20 cellular contexts compared by ENCODE assay signal in the genomic region with DNA sequence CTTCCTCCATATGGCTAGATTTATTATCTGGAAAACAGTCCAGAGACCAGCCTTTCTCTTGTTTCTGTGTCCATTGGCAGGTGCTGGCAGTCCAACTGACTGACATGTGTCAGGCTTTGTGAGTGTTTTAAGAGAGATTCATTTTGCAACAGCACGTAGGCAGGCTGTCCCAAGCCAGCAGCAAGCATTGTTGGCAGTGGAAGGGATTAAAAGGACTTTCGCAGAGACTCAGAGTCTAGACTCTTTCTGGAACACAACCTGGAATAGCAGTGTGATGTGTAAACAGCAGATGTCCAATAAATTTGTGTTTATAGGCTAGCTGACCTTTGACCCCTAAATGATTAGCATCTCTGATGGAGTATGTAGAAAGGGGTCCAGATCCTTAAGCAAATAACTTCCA.
DNase-seq lines count a peak whose midpoint lies in the region; ATAC-seq, FAIRE-seq and TF ChIP-seq lines count a peak whose summit lies in the region.
"Had no signal": no experiment of that assay in that cellular context is flagged by ENCODE, and none has a peak within 500 bp of the region (broad histone marks: within the 10 kb centered on the region; RNA-seq: fewer than 3 reads in every experiment).

No MANE protein-coding gene starts in this region.

- POLR2A ChIA-PET in PC-3 (lab: Charles Lee; ENCODE audit: unreplicated experiment) = no interaction called here

- H4K20me1 ChIP-seq in PC-3 (ENCODE audit: low read length) (no peaks in the 10 kb centered on the region), MM.1S (ENCODE audit: insufficient read depth, low read length) (no peaks in the 10 kb centered on the region)

- H3K79me2 ChIP-seq in PC-3 (ENCODE audit: low read length) (no peaks in the 10 kb centered on the region), MM.1S (ENCODE audit: low read length) (no peaks in the 10 kb centered on the region)

- no peaks in the 10 kb centered on the region for H3K9me3 ChIP-seq in right atrium auricular region
- H3K9me3 ChIP-seq in skeletal muscle tissue (ENCODE audit: control insufficient read depth in 3 of 3, low read length in 3 of 3) = no peaks in the 10 kb centered on the region
- H3K9me3 ChIP-seq in PC-3 (ENCODE audit: low read length) = no peaks in the 10 kb centered on the region
- no peaks in the 10 kb centered on the region for H3K9me3 ChIP-seq in MM.1S (replicated peaks; ENCODE audit: insufficient read depth, low read length)
- H3K9me3 ChIP-seq: Peyer's patch, SJCRH30 had no signal

- H3K27me3 ChIP-seq in right atrium auricular region (no peaks in the 10 kb centered on the region), skeletal muscle tissue (ENCODE audit: control insufficient read depth in 3 of 3, insufficient read depth in 3 of 3, low read length in 3 of 3) (no peaks in the 10 kb centered on the region), PC-3 (ENCODE audit: low read length) (no peaks in the 10 kb centered on the region), MM.1S (replicated peaks; ENCODE audit: insufficient read depth, low read length) (no peaks in the 10 kb centered on the region)
- H3K27me3 ChIP-seq: Peyer's patch, SJCRH30 had no signal

- no peak overlapping the region for H3K27ac ChIP-seq in right atrium auricular region
- H3K27ac ChIP-seq in skeletal muscle tissue (ENCODE audit: low read depth, low read length) = peak overlapping the region; percentile 36
- no peak overlapping the region for H3K27ac ChIP-seq in PC-3 (ENCODE audit: low read length)
- no peak overlapping the region for H3K27ac ChIP-seq in MM.1S (ENCODE audit: low read length)
- H3K27ac ChIP-seq: C4-2B, GM23248, Peyer's patch, SJCRH30 had no signal

- CTCF ChIA-PET in PC-3 (lab: Charles Lee) = no interaction called here

- intact Hi-C loops in Right ventricle myocardium superior (cut with DNase I) (no loop called here), left colon (cut with DNase I, micrococcal nuclease) (no loop called here), PC-3 (cut with micrococcal nuclease) (no loop called here)

- H3K9me2 ChIP-seq in PC-3 (replicated peaks; ENCODE audit: low read length) (no peaks in the 10 kb centered on the region), MM.1S (replicated peaks; ENCODE audit: insufficient read depth, low read length) (no peaks in the 10 kb centered on the region)

- H3K4me3 ChIP-seq in right atrium auricular region = no peak overlapping the region
- no peak overlapping the region for H3K4me3 ChIP-seq in skeletal muscle tissue (ENCODE audit: low read length in 3 of 3)
- H3K4me3 ChIP-seq in PC-3 (ENCODE audit: low read length) = no peak overlapping the region
- no peak overlapping the region for H3K4me3 ChIP-seq in MM.1S (ENCODE audit: low read length)
- H3K4me3 ChIP-seq: GM23248, Peyer's patch, SJCRH30 had no signal

- H3K4me2 ChIP-seq in PC-3 (ENCODE audit: low read length) = no peak overlapping the region
- no peak overlapping the region for H3K4me2 ChIP-seq in MM.1S (ENCODE audit: low read depth, low read length)

- DNase-seq in Right ventricle myocardium superior = no peak
- DNase-seq in right atrium auricular region (ENCODE audit: low spot score) = no peak
- peak; percentile 89 for DNase-seq in NCI-H82 (lab: John Stamatoyannopoulos, UW)
- no peak for DNase-seq in left colon
- DNase-seq in PC-3 = no peak
- DNase-seq in HTR-8/SVneo (ENCODE audit: insufficient read length, low spot score) = no peak
- no peak for DNase-seq in MM.1S
- DNase-seq: DMS79; GM23248; H9; HFFc6; KBM-7; NCI-H1105; NCI-H2081 treated with DMSO at 0.1 percent for 48 hours; NK-92 treated with Interleukin-12 subunit alpha and Interleukin-12 subunit beta, amount 100 ng/mL, for 24 hours; Peyer's patch; SJCRH30 had no signal

- H2AFZ ChIP-seq in PC-3 (ENCODE audit: low read length) = no peak overlapping the region
- no peak overlapping the region for H2AFZ ChIP-seq in MM.1S (ENCODE audit: low read length)
- H2AFZ ChIP-seq: GM23248 had no signal

- peak; percentile 42 for ATAC-seq in Right ventricle myocardium superior (ENCODE audit: poor library complexity)
- peak; percentile 15 for ATAC-seq in left colon
- ATAC-seq in PC-3 = no peak

- no peaks in the 10 kb centered on the region for H3F3A ChIP-seq in PC-3 (ENCODE audit: low read length, unreplicated experiment)
- no peaks in the 10 kb centered on the region for H3F3A ChIP-seq in MM.1S (ENCODE audit: insufficient read depth, low read length)

- H3K4me1 ChIP-seq in right atrium auricular region (peaks cover 0 to 15% of the 10 kb centered on the region in 2 donors), skeletal muscle tissue (ENCODE audit: control insufficient read depth in 3 of 3, insufficient read depth in 3 of 3, low read length in 3 of 3) (peaks cover 28 to 43% (median 39%) of the 10 kb centered on the region in 3 donors), PC-3 (ENCODE audit: insufficient read depth, low read length) (peaks cover 3% of the 10 kb centered on the region; the same call in 1 of the 2 replicates), MM.1S (ENCODE audit: low read length) (no peaks in the 10 kb centered on the region)
- H3K4me1 ChIP-seq: SJCRH30 had no signal

- BruUV-seq in PC-3 (replicated peaks; lab: Mats Ljungman, UMichigan) = no TSS peak

- no peak for FAIRE-seq in HTR-8/SVneo (lab: Jason Lieb, UNC)
- FAIRE-seq: D721Med had no signal

- TF ChIP-seq CTCF in right atrium auricular region (IDR thresholded peaks at IDR 0.05) = no peak
- TF ChIP-seq CTCF in PC-3 (conservative IDR thresholded peaks at IDR 0.05; ENCODE audit: low read depth, low read length) = no peak
- TF ChIP-seq CTCF in MM.1S (IDR thresholded peaks at IDR 0.05; ENCODE audit: low read length) = no peak

- H3K36me3 ChIP-seq in right atrium auricular region (no peaks in the 10 kb centered on the region), skeletal muscle tissue (ENCODE audit: control insufficient read depth in 3 of 3, insufficient read depth in 3 of 3, low read length in 3 of 3) (no peaks in the 10 kb centered on the region), PC-3 (ENCODE audit: low read depth, low read length) (no peaks in the 10 kb centered on the region), MM.1S (replicated peaks; ENCODE audit: insufficient read depth, low read length) (no peaks in the 10 kb centered on the region)
- H3K36me3 ChIP-seq: Peyer's patch, SJCRH30 had no signal

- H3K9ac ChIP-seq in skeletal muscle tissue (ENCODE audit: low read depth in 1 of 3, low read length in 3 of 3) = peak overlapping the region in 1 of 3 donors; percentile 15
- H3K9ac ChIP-seq in PC-3 (ENCODE audit: low read length) = no peak overlapping the region
- H3K9ac ChIP-seq in MM.1S (ENCODE audit: low read length) = no peak overlapping the region
- H3K9ac ChIP-seq: GM23248 had no signal
